In the genomic region with DNA sequence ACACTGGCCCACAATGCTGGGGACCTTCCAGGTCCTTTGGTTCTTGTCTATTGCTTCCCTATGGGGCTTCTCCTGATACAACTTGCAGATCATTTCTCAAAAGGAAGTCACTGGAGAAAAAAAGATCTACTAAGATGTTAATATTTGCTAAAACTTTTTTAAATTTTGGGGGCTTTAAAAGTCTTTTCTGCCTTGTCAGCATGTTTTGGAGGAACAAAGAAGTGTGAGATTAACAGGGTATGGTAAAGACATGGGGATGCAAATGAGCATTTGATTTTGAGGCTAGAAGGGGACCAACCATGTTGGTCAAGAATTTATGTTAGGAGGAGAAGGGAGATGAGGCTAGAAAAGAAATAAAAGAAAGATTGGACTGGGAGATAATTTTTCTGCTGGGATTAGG, we compare ENCODE assay signal across 26 cellular contexts.
"Had no signal": no experiment of that assay in that cellular context is flagged by ENCODE, and none has a peak within 500 bp of the region (broad histone marks: within the 10 kb centered on the region; RNA-seq: fewer than 3 reads in every experiment).

No MANE protein-coding gene starts in this region.

- ATAC-seq: effector memory CD8-positive, alpha-beta T cell; esophagus mucosa; gastrocnemius medialis; heart right ventricle; left cardiac atrium; left lung; left ventricle myocardium superior; lower lobe of right lung; mucosa of descending colon had no signal

- H3K36me3 ChIP-seq: colonic mucosa, esophagus squamous epithelium, gastrocnemius medialis, heart right ventricle, left lung, lower lobe of right lung had no signal

- DNase-seq: colonic mucosa; cortex of kidney; effector CD8-positive, alpha-beta T cell; effector memory CD8-positive, alpha-beta T cell; endodermal cell; erythroblast; esophagus squamous epithelium; foreskin fibroblast; foreskin melanocyte; gastrocnemius medialis; glutamatergic neuron; head of caudate nucleus; heart right ventricle; hippocampal formation; left cardiac atrium; left lung; left ventricle myocardium superior; lower lobe of right lung; mesenchymal stem cell; mucosa of descending colon; naive B cell had no signal

- H3K4me3 ChIP-seq: colonic mucosa, esophagus squamous epithelium, gastrocnemius medialis, heart right ventricle, left lung, lower lobe of right lung, mucosa of descending colon had no signal

- H3K4me1 ChIP-seq: colonic mucosa, esophagus squamous epithelium, gastrocnemius medialis, heart right ventricle, left lung, lower lobe of right lung had no signal

- H3K27me3 ChIP-seq: colonic mucosa, esophagus squamous epithelium, gastrocnemius medialis, left lung had no signal

- H3K27ac ChIP-seq: colonic mucosa, epithelial cell of prostate, esophagus squamous epithelium, gastrocnemius medialis, heart right ventricle, left lung, lower lobe of right lung had no signal

- H3K9me3 ChIP-seq: colonic mucosa, esophagus squamous epithelium, gastrocnemius medialis, heart right ventricle, left lung, lower lobe of right lung, mucosa of descending colon had no signal

- FAIRE-seq: endometrium, islet of Langerhans, keratinocyte had no signal
